ENCODE assay signal across 13 cellular contexts in genomic region chr7:24970676-24971075, GRCh38. TPM values are rescaled to one million over a fixed set of nuclear protein-coding genes. Genes with fewer than 3 reads are reported as not detected.
DNase-seq lines count a peak whose midpoint lies in the region; ATAC-seq and TF ChIP-seq lines count a peak whose summit lies in the region.
"Had no signal": no experiment of that assay in that cellular context is flagged by ENCODE, and none has a peak within 500 bp of the region (broad histone marks: within the 10 kb centered on the region; RNA-seq: fewer than 3 reads in every experiment).

No MANE protein-coding gene starts in this region.

- H3K9ac ChIP-seq in BLaER1 treated with 17β-estradiol and CSF1 and Interleukin-3, amounts not matched to agents 10 nM and 100 nM, result peak overlapping the region in 7 of 11 experiments; percentile 8 to 55 (median 35); a peak in 8 of 22 replicates
- H3K9ac ChIP-seq in Loucy (ENCODE audit: low read depth, low read length, poor library complexity, severe bottlenecking), result peak overlapping the region; percentile 60

- no peaks in the 10 kb centered on the region for H3K36me3 ChIP-seq in BLaER1 treated with 17β-estradiol and CSF1 and Interleukin-3, amounts not matched to agents 10 nM and 100 nM
- H3K36me3 ChIP-seq in Loucy (ENCODE audit: insufficient read depth, low read length), result no peaks in the 10 kb centered on the region
- no peaks in the 10 kb centered on the region for H3K36me3 ChIP-seq in brain microvascular endothelial cell (replicated peaks)

- H2AFZ ChIP-seq in Loucy (ENCODE audit: low read length), result no peak overlapping the region

- H3F3A ChIP-seq in Loucy (ENCODE audit: low read depth), result peaks cover 15% of the 10 kb centered on the region; the same call in 1 of the 2 replicates

- H3K9me2 ChIP-seq in Loucy (replicated peaks; ENCODE audit: low read depth, low read length), result no peaks in the 10 kb centered on the region

- H3K9me3 ChIP-seq in BLaER1 treated with 17β-estradiol and CSF1 and Interleukin-3, amounts not matched to agents 10 nM and 100 nM (replicated peaks in 1 of 11), result no peaks in the 10 kb centered on the region
- no peaks in the 10 kb centered on the region for H3K9me3 ChIP-seq in Loucy (ENCODE audit: insufficient read depth, low read depth, low read length)

- in situ Hi-C loops in brain microvascular endothelial cell (cut with HindIII; ENCODE audit: low pct_ligation_motif_present, low sequenced_read_pairs), result no loop called here

- peaks cover 97% of the 10 kb centered on the region for H3K79me2 ChIP-seq in Loucy (ENCODE audit: insufficient read depth, low read length)

- peaks cover 39 to 78% (median 49%) of the 10 kb centered on the region in 10 experiments for H3K4me1 ChIP-seq in BLaER1 treated with 17β-estradiol and CSF1 and Interleukin-3, amounts not matched to agents 10 nM and 100 nM
- H3K4me1 ChIP-seq in Loucy (ENCODE audit: insufficient read depth, low read length, poor library complexity, severe bottlenecking), result peaks cover 73% of the 10 kb centered on the region

- peak overlapping the region; percentile 11 to 79 (median 66); a peak in 21 of 22 replicates for H3K27ac ChIP-seq in BLaER1 treated with 17β-estradiol and CSF1 and Interleukin-3, amounts not matched to agents 10 nM and 100 nM
- peak overlapping the region; percentile 97 for H3K27ac ChIP-seq in brain microvascular endothelial cell

- no peak for TF ChIP-seq CTCF in Loucy (conservative IDR thresholded peaks at IDR 0.05; ENCODE audit: low read length)
- TF ChIP-seq CTCF in brain microvascular endothelial cell (IDR thresholded peaks at IDR 0.05; ENCODE audit: low read depth, low read length, missing control alignments), result no peak

- peaks cover 0 to 4% (median 0%) of the 10 kb centered on the region in 11 experiments; a peak in 6 of 22 replicates for H4K20me1 ChIP-seq in BLaER1 treated with 17β-estradiol and CSF1 and Interleukin-3, amounts not matched to agents 10 nM and 100 nM
- H4K20me1 ChIP-seq in Loucy (ENCODE audit: insufficient read depth, low read length, poor library complexity, severe bottlenecking), result peaks cover 59% of the 10 kb centered on the region

- H3K4me2 ChIP-seq in BLaER1 treated with 17β-estradiol and CSF1 and Interleukin-3, amounts not matched to agents 10 nM and 100 nM, result peak overlapping the region; percentile 46 to 78 (median 65)
- peak overlapping the region; percentile 94 for H3K4me2 ChIP-seq in Loucy (ENCODE audit: low read depth, low read length, poor library complexity, severe bottlenecking)

- ATAC-seq in HG03378 (IDR thresholded peaks at IDR 0.05; ENCODE audit: unreplicated experiment), result no peak

- H3K27me3 ChIP-seq in BLaER1 treated with 17β-estradiol and CSF1 and Interleukin-3, amounts not matched to agents 10 nM and 100 nM, result no peaks in the 10 kb centered on the region
- H3K27me3 ChIP-seq in Loucy (ENCODE audit: insufficient read depth, low read length, poor library complexity, severe bottlenecking) (no peaks in the 10 kb centered on the region), brain microvascular endothelial cell (replicated peaks) (no peaks in the 10 kb centered on the region)

- H3K4me3 ChIP-seq in BLaER1 treated with 17β-estradiol and CSF1 and Interleukin-3, amounts not matched to agents 10 nM and 100 nM, result no peak overlapping the region
- H3K4me3 ChIP-seq in Loucy (ENCODE audit: low read length, poor library complexity, severe bottlenecking), result peak overlapping the region; percentile 54
- H3K4me3 ChIP-seq in brain microvascular endothelial cell (ENCODE audit: low read depth, low read length), result no peak overlapping the region

- DNase-seq in brain microvascular endothelial cell (no peak), myocyte (ENCODE audit: low read depth) (peak; percentile 92), pons (ENCODE audit: low spot score) (no peak), NCI-H748 treated with DMSO at 0.1 percent for 48 hours (lab: John Stamatoyannopoulos, UW) (no peak), SIG-M5 (lab: John Stamatoyannopoulos, UW) (no peak)
- DNase-seq: activated CD4-positive, alpha-beta T cell treated with anti-CD3 and anti-CD28 coated beads for 4 hours; CD4-positive, alpha-beta T cell; left ventricle myocardium superior; NCI-H1092; occipital lobe had no signal

RNA-seq across cellular contexts. Expression of gene OSBPL3, which starts 9.3 kb away (rescaled TPM):
- 48.8 and 63.2 TPM in 2 replicates for total RNA-seq in myocyte
- polyA plus RNA-seq in myocyte (2012), result 27.8 TPM
